Comparison of ENCODE assay signal across 25 cellular contexts in genomic region chr14:33239465-33239864, GRCh38.
A peak's percentile ranks its signal among the peaks of the same experiment; 100 is the strongest.
DNase-seq lines count a peak whose midpoint lies in the region; FAIRE-seq and TF ChIP-seq lines count a peak whose summit lies in the region.
"Had no signal": no experiment of that assay in that cellular context is flagged by ENCODE, and none has a peak within 500 bp of the region (broad histone marks: within the 10 kb centered on the region; RNA-seq: fewer than 3 reads in every experiment).

No MANE protein-coding gene starts in this region.

- H3K9me3 ChIP-seq in neural cell (ENCODE audit: low read length) = no peaks in the 10 kb centered on the region
- H3K9me3 ChIP-seq: A549, BE2C, BLaER1, Caco-2 had no signal

- H3K4me1 ChIP-seq in ACC112 (ENCODE audit: control insufficient read depth, insufficient read depth, low read length, unreplicated experiment) = peaks cover 6% of the 10 kb centered on the region
- H3K4me1 ChIP-seq: A549, BE2C, BLaER1, Caco-2 had no signal

- H3K36me3 ChIP-seq in ACC112 (ENCODE audit: insufficient read depth, low read length) = no peaks in the 10 kb centered on the region
- H3K36me3 ChIP-seq in neural cell (ENCODE audit: insufficient read depth, low read length) = no peaks in the 10 kb centered on the region
- H3K36me3 ChIP-seq: BE2C, BLaER1 had no signal

- H3K27me3 ChIP-seq in ACC112 (ENCODE audit: insufficient read depth, low read length) = peaks cover 11% of the 10 kb centered on the region; the same call in 1 of the 2 replicates
- no peaks in the 10 kb centered on the region for H3K27me3 ChIP-seq in neural cell (ENCODE audit: insufficient read depth, low read depth, low read length)
- H3K27me3 ChIP-seq: BLaER1 had no signal

- H3K4me3 ChIP-seq in ACC112 (ENCODE audit: low read depth, low read length) (no peak overlapping the region), neural cell (ENCODE audit: low read length) (no peak overlapping the region)
- H3K4me3 ChIP-seq: A549, BLaER1, GM12878 had no signal

- H3K79me2 ChIP-seq in ACC112 (ENCODE audit: control insufficient read depth, insufficient read depth, low read length, unreplicated experiment) = no peaks in the 10 kb centered on the region
- no peaks in the 10 kb centered on the region for H3K79me2 ChIP-seq in neural cell (replicated peaks; ENCODE audit: insufficient read depth, low read length)

- H3K27ac ChIP-seq in ACC112 (ENCODE audit: low read depth, low read length) (no peak overlapping the region), neural cell (ENCODE audit: low read length) (no peak overlapping the region)
- H3K27ac ChIP-seq: 22Rv1, A549, BLaER1 had no signal

- no peak for TF ChIP-seq POLR2A in H54 (IDR thresholded peaks at IDR 0.05; ENCODE audit: low read depth, low read length)

- peak; percentile 55 for TF ChIP-seq EP300 in neural cell (conservative IDR thresholded peaks at IDR 0.05; ENCODE audit: poor library complexity, severe bottlenecking)

- no peak for TF ChIP-seq RAD21 in neural cell (conservative IDR thresholded peaks at IDR 0.05)

- H3K9ac ChIP-seq in neural cell (ENCODE audit: low read length) = no peak overlapping the region
- H3K9ac ChIP-seq: BLaER1 had no signal

- TF ChIP-seq CTCF in neural cell (IDR thresholded peaks at IDR 0.05; ENCODE audit: poor library complexity, severe bottlenecking) = no peak

- peak overlapping the region; percentile 8 for H2AFZ ChIP-seq in ACC112 (ENCODE audit: low read length, unreplicated experiment)
- H2AFZ ChIP-seq in neural cell (ENCODE audit: low read depth, low read length) = no peak overlapping the region

- H3F3A ChIP-seq in neural cell (ENCODE audit: insufficient read depth, low read length, poor library complexity, severe bottlenecking) = peaks cover 3% of the 10 kb centered on the region

- no peaks in the 10 kb centered on the region for H3K9me2 ChIP-seq in neural cell (ENCODE audit: insufficient read depth, low read length)

- DNase-seq in H54 (ENCODE audit: insufficient read length, low spot score) (no peak), mucosa of gallbladder (ENCODE audit: low spot score) (no peak), anterior cingulate cortex (lab: John Stamatoyannopoulos, UW) (no peak)
- DNase-seq: ACHN; BE2C; C1 segment of cervical spinal cord; Caco-2; Calu3; CD4-positive, alpha-beta T cell; CD8-positive, alpha-beta T cell; DMS 273 treated with DMSO at 0.1 percent for 48 hours; DMS153; DMS53; DMS79; DND-41; EL; GDM1 had no signal

- H4K20me1 ChIP-seq in neural cell (ENCODE audit: insufficient read depth) = no peaks in the 10 kb centered on the region
- H4K20me1 ChIP-seq: BLaER1 had no signal

- H3K4me2 ChIP-seq in neural cell (ENCODE audit: low read length) = no peak overlapping the region
- H3K4me2 ChIP-seq: A549, BLaER1 had no signal

- peak; percentile 82 for FAIRE-seq in H54 (lab: Jason Lieb, UNC)
- FAIRE-seq: A549, GM12878, GM12892, GM18507 had no signal

TF ChIP-seq in neural cell, 6 proteins besides CTCF, POLR2A, EP300 and RAD21:
- TF ChIP-seq POLR2AphosphoS5 (IDR thresholded peaks at IDR 0.05) (peak; percentile 53), SMC3 (conservative IDR thresholded peaks at IDR 0.05; ENCODE audit: poor library complexity) (no peak)
